8 cellular contexts compared by ENCODE assay signal in genomic region chr10:103968441-103969391, GRCh38. TPM values are rescaled to one million over a fixed set of nuclear protein-coding genes. Genes with fewer than 3 reads are reported as not detected.
DNase-seq lines count a peak whose midpoint lies in the region; ATAC-seq, FAIRE-seq and TF ChIP-seq lines count a peak whose summit lies in the region.

No MANE protein-coding gene starts in this region.

- H3K27ac ChIP-seq in muscle layer of colon (ENCODE audit: low read depth, low read length), result peak overlapping the region; percentile 14

- H3K36me3 ChIP-seq in bronchial epithelial cell (ENCODE audit: control insufficient read depth, insufficient read depth, low read length) (no peaks in the 10 kb centered on the region), muscle layer of colon (ENCODE audit: insufficient read depth, low read length) (no peaks in the 10 kb centered on the region)

- H3K4me3 ChIP-seq in Jurkat, Clone E6-1 (ENCODE audit: low read length), result peak overlapping the region; percentile 80; the same call in 1 of the 2 replicates
- H3K4me3 ChIP-seq in bronchial epithelial cell (ENCODE audit: low read depth, low read length) (peak overlapping the region; percentile 64), muscle layer of colon (ENCODE audit: low read depth in 1 of 2, low read length in 2 of 2) (peak overlapping the region; percentile 47 to 99)

- POLR2A ChIA-PET in HEK293T (lab: Yijun Ruan, JAX), result interaction anchor here (0.6 to 1.4 kb wide), 5 partner anchors 50 to 153 kb away, joined by 3 to 7 read pairs (median 4); partner anchors contain the start of gene SFR1

- no peak for TF ChIP-seq CTCF in bronchial epithelial cell (IDR thresholded peaks at IDR 0.05; ENCODE audit: insufficient read depth, low read length, severe bottlenecking)

- H3K9ac ChIP-seq in muscle layer of colon (ENCODE audit: low read length), result peak overlapping the region; percentile 94

- no peaks in the 10 kb centered on the region for H3K9me3 ChIP-seq in muscle layer of colon (ENCODE audit: low read length)

- peaks cover 16% of the 10 kb centered on the region for H3K4me1 ChIP-seq in muscle layer of colon (ENCODE audit: insufficient read depth, low read length)

- CTCF ChIA-PET in HEK293T (lab: Yijun Ruan, JAX), result no interaction called here

- H3K27me3 ChIP-seq in bronchial epithelial cell (ENCODE audit: control insufficient read depth, insufficient read depth, low read length) (no peaks in the 10 kb centered on the region), muscle layer of colon (ENCODE audit: control insufficient read depth in 1 of 2, insufficient read depth in 2 of 2, low read length in 2 of 2) (no peaks in the 10 kb centered on the region)

- peak; percentile 15 for DNase-seq in AG08396 (ENCODE audit: low spot score)
- no peak for DNase-seq in Jurkat, Clone E6-1 (ENCODE audit: low read depth, low spot score)
- DNase-seq in bronchial epithelial cell (ENCODE audit: low read depth), result no peak
- no peak for DNase-seq in HEK293T (ENCODE audit: extremely low spot score)
- DNase-seq in retina, result no peak
- no peak for DNase-seq in NCI-H345 treated with DMSO at 0.1 percent for 48 hours (lab: John Stamatoyannopoulos, UW; ENCODE audit: unreplicated experiment)

- ATAC-seq in HG03342 (IDR thresholded peaks at IDR 0.05; ENCODE audit: unreplicated experiment), result no peak

- FAIRE-seq in bronchial epithelial cell (lab: Jason Lieb, UNC), result no peak

TF ChIP-seq in HEK293T, 16 proteins besides CTCF, POLR2A, EP300 and RAD21:
- TF ChIP-seq TARDBP (IDR thresholded peaks at IDR 0.05), result no peak
- no peak for TF ChIP-seq HDGF (IDR thresholded peaks at IDR 0.05; ENCODE audit: borderline replicate concordance)
- no peak for TF ChIP-seq FOXA1 (IDR thresholded peaks at IDR 0.05)
- no peak for TF ChIP-seq CTBP1 (IDR thresholded peaks at IDR 0.05; ENCODE audit: borderline replicate concordance)
- no peak for TF ChIP-seq ELF4 (IDR thresholded peaks at IDR 0.05)
- TF ChIP-seq SP1 (IDR thresholded peaks at IDR 0.05), result no peak
- TF ChIP-seq ZNF384 (IDR thresholded peaks at IDR 0.05), result no peak
- TF ChIP-seq SUZ12 (IDR thresholded peaks at IDR 0.05), result no peak
- TF ChIP-seq FOXM1 (IDR thresholded peaks at IDR 0.05; ENCODE audit: borderline replicate concordance), result no peak

RNA-seq across cellular contexts. Expression of gene SLK, which starts 1.8 kb away (rescaled TPM):
- 16.3 TPM for polyA plus RNA-seq in Jurkat, Clone E6-1 (2012; ENCODE audit: insufficient read depth, insufficient read length)
- total RNA-seq in bronchial epithelial cell, result 85.3 and 112 TPM in 2 replicates

RNA-seq across cellular contexts. Expression of gene STN1, which starts 50.7 kb away (rescaled TPM):
- 71.9 TPM for polyA plus RNA-seq in Jurkat, Clone E6-1 (2012; ENCODE audit: insufficient read depth, insufficient read length)
- total RNA-seq in bronchial epithelial cell, result 40.7 and 67.7 TPM in 2 replicates
